In genomic region chr3:155673411-155673810, GRCh38 we compare ENCODE assay signal across 26 cellular contexts.
"Had no signal": no experiment of that assay in that cellular context is flagged by ENCODE, and none has a peak within 500 bp of the region (broad histone marks: within the 10 kb centered on the region; RNA-seq: fewer than 3 reads in every experiment).

No MANE protein-coding gene starts in this region.

- H3K4me3 ChIP-seq: coronary artery, gastrocnemius medialis had no signal

- H3K27me3 ChIP-seq: brain microvascular endothelial cell, dorsolateral prefrontal cortex, foreskin keratinocyte, gastrocnemius medialis had no signal

- H3K27ac ChIP-seq: brain microvascular endothelial cell, coronary artery, foreskin keratinocyte, gastrocnemius medialis had no signal

- DNase-seq: activated CD4-positive, alpha-beta memory T cell treated with anti-CD3 and anti-CD28 coated beads for 36 hours; activated CD4-positive, alpha-beta T cell treated with anti-CD3 and anti-CD28 coated beads for 36 hours; activated CD4-positive, alpha-beta T cell treated with anti-CD3 and anti-CD28 coated beads, Interleukin-2, amount 10 ng/mL, durations not matched to agents 24 days and 14 days; activated CD4-positive, CD25-positive, alpha-beta regulatory T cell; activated CD4-positive, CD25-positive, alpha-beta regulatory T cell treated with anti-CD3 and anti-CD28 coated beads, Interleukin-2, amount 50 U/mL, for 72 hours; activated CD8-positive, alpha-beta memory T cell treated with anti-CD3 and anti-CD28 coated beads, Interleukin-2, amount 10 ng/mL, durations not matched to agents 7 days and 5 days; activated CD8-positive, alpha-beta memory T cell treated with anti-CD3 and anti-CD28 coated beads, Interleukin-2, amount 50 U/mL, for 4 hours; activated CD8-positive, alpha-beta T cell treated with anti-CD3 and anti-CD28 coated beads, Interleukin-2, amount 10 ng/mL, durations not matched to agents 7 days and 5 days; activated gamma-delta T cell; activated naive CD4-positive, alpha-beta T cell; activated naive CD4-positive, alpha-beta T cell treated with anti-CD3 and anti-CD28 coated beads, Interleukin-2, amount 10 ng/mL, durations not matched to agents 7 days and 5 days; activated naive CD8-positive, alpha-beta T cell treated with anti-CD3 and anti-CD28 coated beads, Interleukin-2, amount 10 ng/mL, durations not matched to agents 7 days and 5 days; activated T-cell treated with anti-CD3 and anti-CD28 coated beads, Interleukin-2, amount 50 U/mL, for 1 hour; activated T-cell treated with anti-CD3 and anti-CD28 coated beads, Interleukin-2, amount 50 U/mL, for 48 hours; amniotic stem cell; anterior cingulate cortex; brain microvascular endothelial cell; dorsolateral prefrontal cortex; effector memory CD4-positive, alpha-beta T cell; endodermal cell; foreskin keratinocyte; gastrocnemius medialis; glutamatergic neuron; T-helper 1 cell; T-helper 17 cell had no signal

- H3K4me1 ChIP-seq: gastrocnemius medialis had no signal

- H3K9me3 ChIP-seq: gastrocnemius medialis had no signal

- H3K36me3 ChIP-seq: brain microvascular endothelial cell, gastrocnemius medialis had no signal
